Comparison of ENCODE assay signal across 24 cellular contexts in genomic region chr5:3119435-3119834, GRCh38.
A peak's percentile ranks its signal among the peaks of the same experiment; 100 is the strongest.
DNase-seq lines count a peak whose midpoint lies in the region; ATAC-seq, FAIRE-seq and TF ChIP-seq lines count a peak whose summit lies in the region.
"Had no signal": no experiment of that assay in that cellular context is flagged by ENCODE, and none has a peak within 500 bp of the region (broad histone marks: within the 10 kb centered on the region; RNA-seq: fewer than 3 reads in every experiment).

No MANE protein-coding gene starts in this region.

- H3K4me3 ChIP-seq in HUES48 (ENCODE audit: low read depth, low read length) (no peak overlapping the region), mesendoderm (ENCODE audit: low read length) (no peak overlapping the region)
- H3K4me3 ChIP-seq: GM23248, K562 had no signal

- H3K36me3 Mint-ChIP-seq in WTC11 = no peaks in the 10 kb centered on the region
- H3K36me3 Mint-ChIP-seq in stimulated activated memory B cell treated with anti-CD40 and anti-IgM and Interleukin-4, amounts not matched to agents 10 μg/mL and 1 μg/mL and 100 μg/mL, for 72 hours = no peaks in the 10 kb centered on the region
- H3K36me3 Mint-ChIP-seq: CD4-positive, CD25-positive, alpha-beta regulatory T cell; CD8-positive, alpha-beta memory T cell had no signal

- H3K4me1 ChIP-seq in HUES48 (ENCODE audit: control insufficient read depth, insufficient read depth, low read length) (peaks cover 89% of the 10 kb centered on the region), mesendoderm (ENCODE audit: control insufficient read depth, low read depth, low read length) (peaks cover 7% of the 10 kb centered on the region)
- H3K4me1 ChIP-seq: BE2C had no signal

- H4K5ac ChIP-seq in mesendoderm (ENCODE audit: low read length) = no peak overlapping the region

- H3K79me1 ChIP-seq in mesendoderm (ENCODE audit: low read length) = no peaks in the 10 kb centered on the region

- WGBS in mesendoderm (ENCODE audit: extremely low coverage, insufficient coverage, low lambda C conversion rate) = no CpG with 5 or more reads among the region's 4 CpGs

- H3K27ac Mint-ChIP-seq in WTC11 = no peak overlapping the region
- no peak overlapping the region for H3K27ac Mint-ChIP-seq in stimulated activated memory B cell treated with anti-CD40 and anti-IgM and Interleukin-4, amounts not matched to agents 10 μg/mL and 1 μg/mL and 100 μg/mL, for 72 hours
- H3K27ac Mint-ChIP-seq: CD4-positive, CD25-positive, alpha-beta regulatory T cell; CD8-positive, alpha-beta memory T cell; HFFc6 had no signal

- no peaks in the 10 kb centered on the region for H3K9me3 Mint-ChIP-seq in WTC11
- no peaks in the 10 kb centered on the region for H3K9me3 Mint-ChIP-seq in stimulated activated memory B cell treated with anti-CD40 and anti-IgM and Interleukin-4, amounts not matched to agents 10 μg/mL and 1 μg/mL and 100 μg/mL, for 72 hours

- no peak overlapping the region for H3K4ac ChIP-seq in mesendoderm (ENCODE audit: low read depth, low read length)

- H3K18ac ChIP-seq in mesendoderm (ENCODE audit: low read length) = no peak overlapping the region

- no peaks in the 10 kb centered on the region for H3K36me3 ChIP-seq in HUES48 (ENCODE audit: control insufficient read depth, insufficient read depth, low read length)
- no peaks in the 10 kb centered on the region for H3K36me3 ChIP-seq in mesendoderm (ENCODE audit: control insufficient read depth, insufficient read depth, low read length)
- H3K36me3 ChIP-seq: BE2C had no signal

- H2AK5ac ChIP-seq in mesendoderm (ENCODE audit: low read length) = no peak overlapping the region

- H2BK120ac ChIP-seq in mesendoderm (ENCODE audit: low read depth, low read length) = no peak overlapping the region

- no peak overlapping the region for H3K9ac ChIP-seq in HUES48 (ENCODE audit: low read depth, low read length)
- H3K9ac ChIP-seq in mesendoderm (ENCODE audit: low read length) = no peak overlapping the region
- H3K9ac ChIP-seq: GM23248 had no signal

- H3K9me3 ChIP-seq in HUES48 (ENCODE audit: control insufficient read depth, insufficient read depth, low read length) = no peaks in the 10 kb centered on the region

- H3K4me2 ChIP-seq in mesendoderm (ENCODE audit: low read length) = no peak overlapping the region

- peak overlapping the region; percentile 26; the same call in 1 of the 2 replicates for H3K4me3 Mint-ChIP-seq in WTC11
- no peak overlapping the region for H3K4me3 Mint-ChIP-seq in stimulated activated memory B cell treated with anti-CD40 and anti-IgM and Interleukin-4, amounts not matched to agents 10 μg/mL and 1 μg/mL and 100 μg/mL, for 72 hours
- H3K4me3 Mint-ChIP-seq: CD4-positive, CD25-positive, alpha-beta regulatory T cell; CD8-positive, alpha-beta memory T cell; HFFc6 had no signal

- H3K79me2 ChIP-seq in mesendoderm (ENCODE audit: control insufficient read depth, insufficient read depth, low read length) = no peaks in the 10 kb centered on the region

- H2BK15ac ChIP-seq in mesendoderm (replicated peaks; ENCODE audit: low read depth) = no peak overlapping the region

- DNase-seq in WTC11 (ENCODE audit: low spot score) (no peak), mesendoderm (peak; percentile 17), retina (peak; percentile 48), HTR-8/SVneo (ENCODE audit: insufficient read length, low spot score) (no peak)
- DNase-seq: BE2C; C1 segment of cervical spinal cord; CD4-positive, CD25-positive, alpha-beta regulatory T cell; CD8-positive, alpha-beta memory T cell; COR-L47; DMS 273 treated with DMSO at 0.1 percent for 48 hours; DMS53; DND-41; EL; GM23248; HFFc6; IMR-90 had no signal

- no peak overlapping the region for H3K56ac ChIP-seq in mesendoderm (ENCODE audit: low read length)

- H3K27me3 Mint-ChIP-seq in WTC11 (ENCODE audit: low read depth) = peaks cover 92% of the 10 kb centered on the region
- peaks cover 26% of the 10 kb centered on the region for H3K27me3 Mint-ChIP-seq in stimulated activated memory B cell treated with anti-CD40 and anti-IgM and Interleukin-4, amounts not matched to agents 10 μg/mL and 1 μg/mL and 100 μg/mL, for 72 hours

- POLR2A ChIA-PET in WTC11 (lab: Charles Lee) = no interaction called here

- CTCF ChIA-PET in WTC11 (lab: Charles Lee) = interaction anchor here (0.8 to 1.3 kb wide), 5 partner anchors 12 to 483 kb away, joined by 3 to 5 read pairs (median 3); no protein-coding TSS in a partner anchor

- peaks cover 94% of the 10 kb centered on the region for H3K4me1 Mint-ChIP-seq in WTC11
- H3K4me1 Mint-ChIP-seq in stimulated activated memory B cell treated with anti-CD40 and anti-IgM and Interleukin-4, amounts not matched to agents 10 μg/mL and 1 μg/mL and 100 μg/mL, for 72 hours = no peaks in the 10 kb centered on the region
- H3K4me1 Mint-ChIP-seq: CD4-positive, CD25-positive, alpha-beta regulatory T cell; CD8-positive, alpha-beta memory T cell had no signal

- ATAC-seq in WTC11 (no peak), HG02885 (IDR thresholded peaks at IDR 0.05; ENCODE audit: poor library complexity, unreplicated experiment) (no peak)
- no peak for ATAC-seq in stimulated activated memory B cell treated with anti-CD40 and anti-IgM and Interleukin-4, amounts not matched to agents 10 μg/mL and 1 μg/mL and 100 μg/mL, for 72 hours
- ATAC-seq: HCT116, K562 had no signal

- H2BK5ac ChIP-seq in mesendoderm (ENCODE audit: low read length) = no peak overlapping the region

- H3K27me3 ChIP-seq in HUES48 (ENCODE audit: control insufficient read depth, insufficient read depth, low read length) (peaks cover 59% of the 10 kb centered on the region), mesendoderm (ENCODE audit: insufficient read depth, low read length, poor library complexity) (peaks cover 43% of the 10 kb centered on the region)
- H3K27me3 ChIP-seq: BE2C had no signal

- H3K27ac ChIP-seq in HUES48 (ENCODE audit: low read depth, low read length) (peak overlapping the region; percentile 8), mesendoderm (ENCODE audit: low read depth, low read length) (no peak overlapping the region)
- H3K27ac ChIP-seq: GM23248 had no signal

- no peak for FAIRE-seq in HTR-8/SVneo (lab: Jason Lieb, UNC)
- FAIRE-seq: GM12891, GM19239, H54, K562 had no signal

- TF ChIP-seq CTCF in WTC11 (IDR thresholded peaks at IDR 0.05) = no peak

- H4K8ac ChIP-seq in mesendoderm (ENCODE audit: low read depth, low read length) = no peak overlapping the region

- H3K23ac ChIP-seq in mesendoderm (ENCODE audit: low read length) = no peak overlapping the region

TF ChIP-seq in WTC11, 78 proteins besides CTCF, POLR2A, EP300 and RAD21:
- no peak for TF ChIP-seq FOXK1 (CRISPR knock-in tag; IDR thresholded peaks at IDR 0.05)
- TF ChIP-seq ZNF423 (CRISPR knock-in tag; IDR thresholded peaks at IDR 0.05) = peak; percentile 43; the same call in 1 of the 2 replicates

Comparison
In these comparisons a context has a peak if more than half of its experiments do, and no peak if none do; other contexts are left out.
1. DNase-seq: peak in mesendoderm (single experiment) and retina (single experiment); none in WTC11 (single experiment) and HTR-8/SVneo (single experiment).